Comparison of ENCODE assay signal across 9 cellular contexts in genomic region chr6:36677059-36677749, GRCh38. TPM values are rescaled to one million over a fixed set of nuclear protein-coding genes. Genes with fewer than 3 reads are reported as not detected.
DNase-seq lines count a peak whose midpoint lies in the region; ATAC-seq and TF ChIP-seq lines count a peak whose summit lies in the region.
"Had no signal": no experiment of that assay in that cellular context is flagged by ENCODE, and none has a peak within 500 bp of the region (broad histone marks: within the 10 kb centered on the region; RNA-seq: fewer than 3 reads in every experiment).

No MANE protein-coding gene starts in this region.

- peaks cover 16% of the 10 kb centered on the region for H3K36me3 Mint-ChIP-seq in activated T-cell treated with anti-CD3 and anti-CD28 coated beads, Interleukin-2, amount 50 U/mL, for 24 hours (ENCODE audit: low read depth)
- no peaks in the 10 kb centered on the region for H3K36me3 Mint-ChIP-seq in activated T-cell treated with anti-CD3 and anti-CD28 coated beads, Interleukin-2, amount 50 U/mL, for 4 hours (ENCODE audit: insufficient read depth)
- H3K36me3 Mint-ChIP-seq in activated naive CD8-positive, alpha-beta T cell = no peaks in the 10 kb centered on the region

- H3K9me3 ChIP-seq in left lung (no peaks in the 10 kb centered on the region), thyroid gland (no peaks in the 10 kb centered on the region), mucosa of descending colon (no peaks in the 10 kb centered on the region)

- TF ChIP-seq CTCF in left lung (IDR thresholded peaks at IDR 0.05) (no peak), thyroid gland (IDR thresholded peaks at IDR 0.05) (no peak), mucosa of descending colon (IDR thresholded peaks at IDR 0.05) (no peak)

- H3K36me3 ChIP-seq in left lung = no peaks in the 10 kb centered on the region
- no peaks in the 10 kb centered on the region for H3K36me3 ChIP-seq in thyroid gland
- H3K36me3 ChIP-seq in mucosa of descending colon (ENCODE audit: low read depth) = no peaks in the 10 kb centered on the region

- intact Hi-C loops in left lung (cut with DNase I) = no loop called here
- intact Hi-C loops in thyroid gland (cut with DNase I) = loop anchor here (5.0 kb wide), 1 partner anchor 50 kb away; no protein-coding TSS in a partner anchor
- intact Hi-C loops in mucosa of descending colon (cut with DNase I, micrococcal nuclease) = no loop called here

- H3K4me1 ChIP-seq in left lung (peaks cover 24 to 57% of the 10 kb centered on the region in 2 donors), thyroid gland (peaks cover 27 to 30% of the 10 kb centered on the region in 2 donors), mucosa of descending colon (ENCODE audit: low read depth) (peaks cover 31% of the 10 kb centered on the region)

- H3K27ac ChIP-seq in left lung (peak overlapping the region; percentile 93 to 94), thyroid gland (peak overlapping the region; percentile 99)

- no peak for DNase-seq in activated T-cell treated with anti-CD3 and anti-CD28 coated beads, Interleukin-2, amount 50 U/mL, for 24 hours
- no peak for DNase-seq in activated T-cell treated with anti-CD3 and anti-CD28 coated beads, Interleukin-2, amount 50 U/mL, for 4 hours
- no peak for DNase-seq in left lung
- no peak for DNase-seq in thyroid gland
- DNase-seq in AML-193 (lab: John Stamatoyannopoulos, UW) = no peak
- DNase-seq in SHP77 (lab: John Stamatoyannopoulos, UW) = no peak
- no peak for DNase-seq in mucosa of descending colon
- DNase-seq: DND-41 had no signal

- H3K27me3 ChIP-seq in left lung (peaks cover 0 to 26% of the 10 kb centered on the region in 2 donors), thyroid gland (no peaks in the 10 kb centered on the region)

- H3K4me3 ChIP-seq in left lung = no peak overlapping the region
- H3K4me3 ChIP-seq in thyroid gland (replicated peaks in 1 of 3) = no peak overlapping the region
- H3K4me3 ChIP-seq in mucosa of descending colon = no peak overlapping the region

- H3K27me3 Mint-ChIP-seq in activated T-cell treated with anti-CD3 and anti-CD28 coated beads, Interleukin-2, amount 50 U/mL, for 24 hours = peaks cover 15% of the 10 kb centered on the region
- no peaks in the 10 kb centered on the region for H3K27me3 Mint-ChIP-seq in activated T-cell treated with anti-CD3 and anti-CD28 coated beads, Interleukin-2, amount 50 U/mL, for 4 hours (ENCODE audit: low read depth)
- no peaks in the 10 kb centered on the region for H3K27me3 Mint-ChIP-seq in activated naive CD8-positive, alpha-beta T cell

- peak overlapping the region; percentile 64 for H3K4me3 Mint-ChIP-seq in activated T-cell treated with anti-CD3 and anti-CD28 coated beads, Interleukin-2, amount 50 U/mL, for 24 hours
- H3K4me3 Mint-ChIP-seq in activated T-cell treated with anti-CD3 and anti-CD28 coated beads, Interleukin-2, amount 50 U/mL, for 4 hours = no peak overlapping the region
- H3K4me3 Mint-ChIP-seq in activated naive CD8-positive, alpha-beta T cell = peak overlapping the region; percentile 76

- no peaks in the 10 kb centered on the region for H3K9me3 Mint-ChIP-seq in activated T-cell treated with anti-CD3 and anti-CD28 coated beads, Interleukin-2, amount 50 U/mL, for 24 hours
- no peaks in the 10 kb centered on the region for H3K9me3 Mint-ChIP-seq in activated T-cell treated with anti-CD3 and anti-CD28 coated beads, Interleukin-2, amount 50 U/mL, for 4 hours
- no peaks in the 10 kb centered on the region for H3K9me3 Mint-ChIP-seq in activated naive CD8-positive, alpha-beta T cell (ENCODE audit: low read depth)

- H3K27ac Mint-ChIP-seq in activated T-cell treated with anti-CD3 and anti-CD28 coated beads, Interleukin-2, amount 50 U/mL, for 24 hours = peak overlapping the region; percentile 69
- no peak overlapping the region for H3K27ac Mint-ChIP-seq in activated naive CD8-positive, alpha-beta T cell

- TF ChIP-seq POLR2A in thyroid gland (IDR thresholded peaks at IDR 0.05) = no peak

- peaks cover 42% of the 10 kb centered on the region for H3K4me1 Mint-ChIP-seq in activated T-cell treated with anti-CD3 and anti-CD28 coated beads, Interleukin-2, amount 50 U/mL, for 24 hours (ENCODE audit: low read depth)
- H3K4me1 Mint-ChIP-seq in activated T-cell treated with anti-CD3 and anti-CD28 coated beads, Interleukin-2, amount 50 U/mL, for 4 hours (ENCODE audit: low read depth) = peaks cover 31% of the 10 kb centered on the region
- peaks cover 33% of the 10 kb centered on the region for H3K4me1 Mint-ChIP-seq in activated naive CD8-positive, alpha-beta T cell (ENCODE audit: low read depth)

- WGBS in thyroid gland, 2 donors = 80 to 83% methylated on average over 7 of the region's 7 CpGs

- ATAC-seq in activated T-cell treated with anti-CD3 and anti-CD28 coated beads, Interleukin-2, amount 50 U/mL, for 4 hours = no peak
- ATAC-seq in left lung (no peak), mucosa of descending colon (no peak)

RNA-seq across cellular contexts. Expression of gene CDKN1A, which starts 1.3 kb away (rescaled TPM):
- total RNA-seq in activated T-cell treated with anti-CD3 and anti-CD28 coated beads, Interleukin-2, amount 50 U/mL, for 4 hours = 10 to 100 TPM; 23.2 to 42.0 (median 28.3) TPM
- total RNA-seq in left lung (100 to 1,000 TPM in 1 of 2 donors, 10 to 100 TPM in 1; 66.9 to 240 TPM), thyroid gland (10 to 100 TPM; 41.0 to 64.5 (median 61.8) TPM), mucosa of descending colon (100 to 1,000 TPM; 181 to 381 (median 255) TPM)

RNA-seq across cellular contexts. Expression of gene RAB44, which starts 20.4 kb away (rescaled TPM):
- under 1 TPM in 2 of 3 donors, not detected in 1; 0.05 TPM for total RNA-seq in activated T-cell treated with anti-CD3 and anti-CD28 coated beads, Interleukin-2, amount 50 U/mL, for 4 hours
- total RNA-seq in left lung (under 1 TPM; 0.26 to 0.37 TPM), thyroid gland (under 1 TPM in 1 of 4 donors, not detected in 3; 0.11 TPM), mucosa of descending colon (under 1 TPM; 0.32 to 0.53 (median 0.32) TPM)
